Comparison of ENCODE assay signal across 1 cellular context in the genomic region with DNA sequence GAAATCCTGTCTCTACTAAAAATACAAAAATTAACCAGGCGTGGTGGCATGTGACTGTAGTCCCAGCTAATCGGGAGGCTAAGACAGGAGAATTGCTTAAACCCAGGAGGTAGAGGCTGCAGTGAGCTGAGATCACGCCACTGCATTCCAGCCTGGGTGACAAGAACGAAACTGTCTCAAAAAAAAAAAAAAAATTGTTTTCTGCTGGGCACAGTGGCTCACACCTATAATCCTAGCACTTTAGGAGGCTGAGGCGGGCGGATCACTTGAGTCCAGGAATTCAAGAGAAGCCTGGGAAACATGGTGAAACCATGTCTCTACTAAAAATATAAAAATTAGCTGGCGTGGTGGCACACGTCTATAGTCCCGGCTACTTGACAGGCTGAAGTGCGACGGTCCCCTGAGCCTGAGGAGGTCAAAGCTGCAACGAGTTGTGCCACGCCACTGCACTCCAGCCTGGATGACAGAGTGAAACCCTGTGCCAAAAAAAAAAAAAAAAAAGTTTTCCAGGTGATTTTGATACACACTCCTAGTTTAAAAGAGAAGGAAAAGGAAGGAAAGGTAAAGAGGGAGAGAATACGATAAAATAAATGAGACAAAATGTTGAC.
TF ChIP-seq lines count a peak whose summit lies in the region.

No MANE protein-coding gene starts in this region.

TF ChIP-seq in WTC11, 78 proteins besides CTCF, POLR2A, EP300 and RAD21 (continued from another document):
- TF ChIP-seq, protein P1, sequence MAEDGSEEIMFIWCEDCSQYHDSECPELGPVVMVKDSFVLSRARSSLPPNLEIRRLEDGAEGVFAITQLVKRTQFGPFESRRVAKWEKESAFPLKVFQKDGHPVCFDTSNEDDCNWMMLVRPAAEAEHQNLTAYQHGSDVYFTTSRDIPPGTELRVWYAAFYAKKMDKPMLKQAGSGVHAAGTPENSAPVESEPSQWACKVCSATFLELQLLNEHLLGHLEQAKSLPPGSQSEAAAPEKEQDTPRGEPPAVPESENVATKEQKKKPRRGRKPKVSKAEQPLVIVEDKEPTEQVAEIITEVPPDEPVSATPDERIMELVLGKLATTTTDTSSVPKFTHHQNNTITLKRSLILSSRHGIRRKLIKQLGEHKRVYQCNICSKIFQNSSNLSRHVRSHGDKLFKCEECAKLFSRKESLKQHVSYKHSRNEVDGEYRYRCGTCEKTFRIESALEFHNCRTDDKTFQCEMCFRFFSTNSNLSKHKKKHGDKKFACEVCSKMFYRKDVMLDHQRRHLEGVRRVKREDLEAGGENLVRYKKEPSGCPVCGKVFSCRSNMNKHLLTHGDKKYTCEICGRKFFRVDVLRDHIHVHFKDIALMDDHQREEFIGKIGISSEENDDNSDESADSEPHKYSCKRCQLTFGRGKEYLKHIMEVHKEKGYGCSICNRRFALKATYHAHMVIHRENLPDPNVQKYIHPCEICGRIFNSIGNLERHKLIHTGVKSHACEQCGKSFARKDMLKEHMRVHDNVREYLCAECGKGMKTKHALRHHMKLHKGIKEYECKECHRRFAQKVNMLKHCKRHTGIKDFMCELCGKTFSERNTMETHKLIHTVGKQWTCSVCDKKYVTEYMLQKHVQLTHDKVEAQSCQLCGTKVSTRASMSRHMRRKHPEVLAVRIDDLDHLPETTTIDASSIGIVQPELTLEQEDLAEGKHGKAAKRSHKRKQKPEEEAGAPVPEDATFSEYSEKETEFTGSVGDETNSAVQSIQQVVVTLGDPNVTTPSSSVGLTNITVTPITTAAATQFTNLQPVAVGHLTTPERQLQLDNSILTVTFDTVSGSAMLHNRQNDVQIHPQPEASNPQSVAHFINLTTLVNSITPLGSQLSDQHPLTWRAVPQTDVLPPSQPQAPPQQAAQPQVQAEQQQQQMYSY (CRISPR knock-in tag; IDR thresholded peaks at IDR 0.05), result no peak
- no peak for TF ChIP-seq IRF2 (CRISPR knock-in tag; IDR thresholded peaks at IDR 0.05; ENCODE audit: borderline replicate concordance, low read depth)
- TF ChIP-seq, protein P2, sequence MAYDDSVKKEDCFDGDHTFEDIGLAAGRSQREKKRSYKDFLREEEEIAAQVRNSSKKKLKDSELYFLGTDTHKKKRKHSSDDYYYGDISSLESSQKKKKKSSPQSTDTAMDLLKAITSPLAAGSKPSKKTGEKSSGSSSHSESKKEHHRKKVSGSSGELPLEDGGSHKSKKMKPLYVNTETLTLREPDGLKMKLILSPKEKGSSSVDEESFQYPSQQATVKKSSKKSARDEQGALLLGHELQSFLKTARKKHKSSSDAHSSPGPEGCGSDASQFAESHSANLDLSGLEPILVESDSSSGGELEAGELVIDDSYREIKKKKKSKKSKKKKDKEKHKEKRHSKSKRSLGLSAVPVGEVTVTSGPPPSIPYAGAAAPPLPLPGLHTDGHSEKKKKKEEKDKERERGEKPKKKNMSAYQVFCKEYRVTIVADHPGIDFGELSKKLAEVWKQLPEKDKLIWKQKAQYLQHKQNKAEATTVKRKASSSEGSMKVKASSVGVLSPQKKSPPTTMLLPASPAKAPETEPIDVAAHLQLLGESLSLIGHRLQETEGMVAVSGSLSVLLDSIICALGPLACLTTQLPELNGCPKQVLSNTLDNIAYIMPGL (CRISPR knock-in tag; IDR thresholded peaks at IDR 0.05), result no peak
